ENCODE assay signal across 17 cellular contexts in genomic region chr5:58060971-58061370, GRCh38.
DNase-seq lines count a peak whose midpoint lies in the region; ATAC-seq and TF ChIP-seq lines count a peak whose summit lies in the region.
"Had no signal": no experiment of that assay in that cellular context is flagged by ENCODE, and none has a peak within 500 bp of the region (broad histone marks: within the 10 kb centered on the region; RNA-seq: fewer than 3 reads in every experiment).

No MANE protein-coding gene starts in this region.

- no peak for ATAC-seq in activated CD8-positive, alpha-beta memory T cell treated with anti-CD3 and anti-CD28 coated beads, Interleukin-2, amount 10 ng/mL, durations not matched to agents 7 days and 5 days
- ATAC-seq: HCT116, left colon had no signal

- peaks cover 11% of the 10 kb centered on the region for H3K9me3 Mint-ChIP-seq in nephron
- no peaks in the 10 kb centered on the region for H3K9me3 Mint-ChIP-seq in activated CD8-positive, alpha-beta memory T cell treated with anti-CD3 and anti-CD28 coated beads, Interleukin-2, amount 10 ng/mL, durations not matched to agents 7 days and 5 days (ENCODE audit: low read depth)

- H4K20me1 ChIP-seq in fibroblast of lung (ENCODE audit: control insufficient read depth, extremely low read depth, insufficient read depth, low read length): no peaks in the 10 kb centered on the region

- no peaks in the 10 kb centered on the region for H3K79me2 ChIP-seq in fibroblast of lung (ENCODE audit: control insufficient read depth, insufficient read depth, low read length)

- H2AFZ ChIP-seq in fibroblast of lung (ENCODE audit: low read length): no peak overlapping the region

- no peaks in the 10 kb centered on the region for H3K27me3 ChIP-seq in fibroblast of lung (ENCODE audit: control insufficient read depth, insufficient read depth, low read length)
- H3K27me3 ChIP-seq: heart left ventricle had no signal

- H3K27me3 Mint-ChIP-seq in nephron (ENCODE audit: low read depth): no peaks in the 10 kb centered on the region
- no peaks in the 10 kb centered on the region for H3K27me3 Mint-ChIP-seq in activated CD8-positive, alpha-beta memory T cell treated with anti-CD3 and anti-CD28 coated beads, Interleukin-2, amount 10 ng/mL, durations not matched to agents 7 days and 5 days

- H3K4me1 Mint-ChIP-seq in nephron: peaks cover 21% of the 10 kb centered on the region
- H3K4me1 Mint-ChIP-seq in activated CD8-positive, alpha-beta memory T cell treated with anti-CD3 and anti-CD28 coated beads, Interleukin-2, amount 10 ng/mL, durations not matched to agents 7 days and 5 days: no peaks in the 10 kb centered on the region
- H3K4me1 Mint-ChIP-seq: activated B cell treated with CpG ODN at 0.5 μM for 24 hours had no signal

- peak; percentile 12 for DNase-seq in AG08396 (ENCODE audit: low spot score)
- DNase-seq in NCI-H226: peak; percentile 46
- DNase-seq in fibroblast of lung (ENCODE audit: low read depth in 2 of 2): peak; percentile 36 to 71
- no peak for DNase-seq in midbrain (lab: John Stamatoyannopoulos, UW)
- no peak for DNase-seq in activated CD4-positive, alpha-beta T cell treated with anti-CD3 and anti-CD28 coated beads for 4 hours
- DNase-seq in activated CD8-positive, alpha-beta memory T cell treated with anti-CD3 and anti-CD28 coated beads, Interleukin-2, amount 10 ng/mL, durations not matched to agents 7 days and 5 days: no peak
- DNase-seq in T-helper 1 cell: no peak
- DNase-seq: activated B cell treated with CpG ODN at 0.5 μM for 24 hours; activated naive CD4-positive, alpha-beta T cell; AML-193; central memory CD4-positive, alpha-beta T cell; heart left ventricle; Karpas-422; left colon; NCI-H1436 had no signal

- H3K4me3 ChIP-seq in fibroblast of lung (replicated peaks in 1 of 4; ENCODE audit: control extremely low read depth in 1 of 4, insufficient read depth in 1 of 4, low read depth in 3 of 4, low read length in 4 of 4): no peak overlapping the region
- H3K4me3 ChIP-seq: heart left ventricle had no signal

- no peaks in the 10 kb centered on the region for H3K4me1 ChIP-seq in fibroblast of lung (ENCODE audit: control insufficient read depth, extremely low read depth, insufficient read depth, low read length)

- no peak overlapping the region for H3K9ac ChIP-seq in fibroblast of lung (ENCODE audit: insufficient read depth, low read length)

- peak overlapping the region; percentile 7 to 43 (median 8) for H3K27ac Mint-ChIP-seq in nephron
- no peak overlapping the region for H3K27ac Mint-ChIP-seq in activated CD8-positive, alpha-beta memory T cell treated with anti-CD3 and anti-CD28 coated beads, Interleukin-2, amount 10 ng/mL, durations not matched to agents 7 days and 5 days
- H3K27ac Mint-ChIP-seq: activated B cell treated with CpG ODN at 0.5 μM for 24 hours had no signal

- no peak overlapping the region for H3K4me3 Mint-ChIP-seq in nephron
- H3K4me3 Mint-ChIP-seq in activated CD8-positive, alpha-beta memory T cell treated with anti-CD3 and anti-CD28 coated beads, Interleukin-2, amount 10 ng/mL, durations not matched to agents 7 days and 5 days: no peak overlapping the region
- H3K4me3 Mint-ChIP-seq: activated B cell treated with CpG ODN at 0.5 μM for 24 hours had no signal

- no peaks in the 10 kb centered on the region for H3K36me3 ChIP-seq in fibroblast of lung (ENCODE audit: control insufficient read depth, insufficient read depth, low read length)
- H3K36me3 ChIP-seq: heart left ventricle had no signal

- no peaks in the 10 kb centered on the region for H3K9me3 ChIP-seq in fibroblast of lung (ENCODE audit: control insufficient read depth, insufficient read depth, low read depth, low read length)

- H3K4me2 ChIP-seq in fibroblast of lung (ENCODE audit: extremely low read depth, insufficient read depth, low read length): no peak overlapping the region

- no peak overlapping the region for H3K27ac ChIP-seq in fibroblast of lung (ENCODE audit: insufficient read depth, low read length)

- TF ChIP-seq CTCF in fibroblast of lung (conservative IDR thresholded peaks at IDR 0.05 in 1 of 2, IDR thresholded peaks at IDR 0.05 in 1 of 2; ENCODE audit: low read depth in 1 of 2, low read length in 2 of 2) (no peak), nephron (IDR thresholded peaks at IDR 0.05; ENCODE audit: unreplicated experiment in 3 of 3) (no peak)

- CTCF ChIA-PET in activated CD8-positive, alpha-beta memory T cell treated with anti-CD3 and anti-CD28 coated beads, Interleukin-2, amount 10 ng/mL, durations not matched to agents 7 days and 5 days (lab: Charles Lee): no interaction called here

- H3K36me3 Mint-ChIP-seq in nephron (ENCODE audit: low read depth): no peaks in the 10 kb centered on the region
- no peaks in the 10 kb centered on the region for H3K36me3 Mint-ChIP-seq in activated CD8-positive, alpha-beta memory T cell treated with anti-CD3 and anti-CD28 coated beads, Interleukin-2, amount 10 ng/mL, durations not matched to agents 7 days and 5 days

Comparison
In these comparisons a context has a peak if more than half of its experiments do, and no peak if none do; other contexts are left out.
1. DNase-seq: peak in AG08396 (single experiment), NCI-H226 (single experiment) and fibroblast of lung (2 of 2); none in midbrain (single experiment), activated CD4-positive, alpha-beta T cell treated with anti-CD3 and anti-CD28 coated beads for 4 hours (0 of 2), activated CD8-positive, alpha-beta memory T cell treated with anti-CD3 and anti-CD28 coated beads, Interleukin-2, amount 10 ng/mL, durations not matched to agents 7 days and 5 days (single experiment) and T-helper 1 cell (0 of 5).